In the genomic region with DNA sequence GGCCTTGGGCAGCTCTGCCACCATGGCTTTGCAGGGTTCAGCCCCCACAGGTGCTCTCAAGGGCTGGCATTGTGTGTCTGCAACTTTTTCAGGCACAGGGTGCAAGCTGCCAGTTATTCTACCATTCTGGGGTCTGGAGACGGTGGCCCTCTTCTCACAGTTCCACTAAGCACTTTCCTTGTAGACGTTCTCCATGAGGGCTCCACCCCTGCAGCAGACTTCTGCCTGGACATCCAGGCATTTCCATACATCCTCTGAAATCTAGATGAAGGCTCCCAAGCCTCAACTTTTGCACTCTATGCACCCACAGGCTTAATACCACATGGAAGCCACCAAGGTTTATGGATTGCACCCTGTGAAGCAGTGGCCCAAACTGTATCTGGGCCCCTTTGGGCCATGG, we compare ENCODE assay signal across 7 cellular contexts.
"Had no signal": no experiment of that assay in that cellular context is flagged by ENCODE, and none has a peak within 500 bp of the region (broad histone marks: within the 10 kb centered on the region; RNA-seq: fewer than 3 reads in every experiment).

No MANE protein-coding gene starts in this region.

- H3K27ac ChIP-seq: KMS-11 had no signal

- DNase-seq: H9, HCEC 1CT, HFFc6, IMR-90, KBM-7 had no signal

- H3K4me2 ChIP-seq: GM23338, KMS-11 had no signal

- H2AFZ ChIP-seq: GM23338 had no signal

- H3K4me3 ChIP-seq: GM23338 had no signal

- H3K9ac ChIP-seq: KMS-11 had no signal
